In the genomic region with DNA sequence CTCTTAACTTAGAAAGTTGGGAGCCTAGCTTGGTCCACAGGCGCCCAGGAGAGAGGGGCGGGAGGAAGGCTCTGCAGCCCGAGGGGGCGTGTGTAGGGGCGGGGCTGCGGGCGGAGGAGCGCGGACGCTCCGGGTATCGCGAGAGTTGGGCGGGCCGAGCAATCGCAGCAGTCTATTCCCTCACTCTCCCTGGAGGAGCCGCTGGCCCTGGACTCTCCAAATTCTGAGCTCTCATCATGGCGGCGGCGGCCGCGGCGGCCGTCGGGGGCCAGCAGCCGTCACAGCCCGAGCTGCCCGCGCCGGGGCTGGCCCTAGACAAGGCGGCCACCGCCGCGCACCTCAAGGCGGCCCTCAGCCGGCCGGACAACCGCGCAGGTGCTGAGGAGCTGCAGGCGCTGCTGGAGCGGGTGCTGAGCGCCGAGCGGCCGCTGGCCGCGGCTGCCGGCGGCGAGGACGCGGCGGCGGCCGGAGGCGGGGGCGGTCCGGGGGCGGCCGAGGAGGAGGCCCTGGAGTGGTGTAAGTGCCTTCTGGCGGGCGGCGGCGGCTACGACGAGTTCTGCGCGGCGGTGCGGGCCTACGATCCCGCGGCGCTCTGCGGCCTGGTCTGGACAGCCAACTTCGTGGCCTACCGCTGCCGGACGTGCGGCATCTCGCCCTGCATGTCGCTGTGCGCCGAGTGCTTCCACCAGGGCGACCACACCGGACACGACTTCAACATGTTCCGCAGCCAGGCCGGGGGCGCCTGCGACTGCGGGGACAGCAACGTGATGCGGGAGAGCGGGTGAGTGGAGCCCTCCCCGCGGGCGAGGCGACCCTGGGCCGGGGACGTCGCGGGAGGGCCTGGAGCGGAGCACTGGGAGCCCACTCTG, we compare ENCODE assay signal across 8 cellular contexts. TPM values are rescaled to one million over a fixed set of nuclear protein-coding genes. Genes with fewer than 3 reads are reported as not detected.
DNase-seq lines count a peak whose midpoint lies in the region; ATAC-seq and TF ChIP-seq lines count a peak whose summit lies in the region.

A gene with protein sequence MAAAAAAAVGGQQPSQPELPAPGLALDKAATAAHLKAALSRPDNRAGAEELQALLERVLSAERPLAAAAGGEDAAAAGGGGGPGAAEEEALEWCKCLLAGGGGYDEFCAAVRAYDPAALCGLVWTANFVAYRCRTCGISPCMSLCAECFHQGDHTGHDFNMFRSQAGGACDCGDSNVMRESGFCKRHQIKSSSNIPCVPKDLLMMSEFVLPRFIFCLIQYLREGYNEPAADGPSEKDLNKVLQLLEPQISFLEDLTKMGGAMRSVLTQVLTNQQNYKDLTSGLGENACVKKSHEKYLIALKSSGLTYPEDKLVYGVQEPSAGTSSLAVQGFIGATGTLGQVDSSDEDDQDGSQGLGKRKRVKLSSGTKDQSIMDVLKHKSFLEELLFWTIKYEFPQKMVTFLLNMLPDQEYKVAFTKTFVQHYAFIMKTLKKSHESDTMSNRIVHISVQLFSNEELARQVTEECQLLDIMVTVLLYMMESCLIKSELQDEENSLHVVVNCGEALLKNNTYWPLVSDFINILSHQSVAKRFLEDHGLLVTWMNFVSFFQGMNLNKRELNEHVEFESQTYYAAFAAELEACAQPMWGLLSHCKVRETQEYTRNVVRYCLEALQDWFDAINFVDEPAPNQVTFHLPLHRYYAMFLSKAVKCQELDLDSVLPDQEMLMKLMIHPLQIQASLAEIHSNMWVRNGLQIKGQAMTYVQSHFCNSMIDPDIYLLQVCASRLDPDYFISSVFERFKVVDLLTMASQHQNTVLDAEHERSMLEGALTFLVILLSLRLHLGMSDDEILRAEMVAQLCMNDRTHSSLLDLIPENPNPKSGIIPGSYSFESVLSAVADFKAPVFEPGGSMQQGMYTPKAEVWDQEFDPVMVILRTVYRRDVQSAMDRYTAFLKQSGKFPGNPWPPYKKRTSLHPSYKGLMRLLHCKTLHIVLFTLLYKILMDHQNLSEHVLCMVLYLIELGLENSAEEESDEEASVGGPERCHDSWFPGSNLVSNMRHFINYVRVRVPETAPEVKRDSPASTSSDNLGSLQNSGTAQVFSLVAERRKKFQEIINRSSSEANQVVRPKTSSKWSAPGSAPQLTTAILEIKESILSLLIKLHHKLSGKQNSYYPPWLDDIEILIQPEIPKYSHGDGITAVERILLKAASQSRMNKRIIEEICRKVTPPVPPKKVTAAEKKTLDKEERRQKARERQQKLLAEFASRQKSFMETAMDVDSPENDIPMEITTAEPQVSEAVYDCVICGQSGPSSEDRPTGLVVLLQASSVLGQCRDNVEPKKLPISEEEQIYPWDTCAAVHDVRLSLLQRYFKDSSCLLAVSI (N-terminal part only) (plus strand): TSS at position 183 of the 869 bp plus-strand sequence. CDS start 54 bp downstream, at position 237.

- no peaks in the 10 kb centered on the region for H3K27me3 ChIP-seq in BE2C

- no peaks in the 10 kb centered on the region for H3K9me3 Mint-ChIP-seq in activated CD4-positive, alpha-beta T cell treated with anti-CD3 and anti-CD28 coated beads, Interleukin-2, amount 10 ng/mL, durations not matched to agents 7 days and 5 days

- no peaks in the 10 kb centered on the region for H3K9me3 ChIP-seq in BE2C

- H3K36me3 ChIP-seq in BE2C, result no peaks in the 10 kb centered on the region

- H3K4me3 Mint-ChIP-seq in activated CD4-positive, alpha-beta T cell treated with anti-CD3 and anti-CD28 coated beads, Interleukin-2, amount 10 ng/mL, durations not matched to agents 7 days and 5 days, result peak within 1 kb of the TSS; percentile 82

- CTCF ChIA-PET in activated CD4-positive, alpha-beta T cell treated with anti-CD3 and anti-CD28 coated beads, Interleukin-2, amount 10 ng/mL, durations not matched to agents 7 days and 5 days (lab: Charles Lee), result interaction anchor here (0.7 to 1.7 kb wide), 4 partner anchors 11 to 33 kb away, joined by 3 to 5 read pairs (median 4); no protein-coding TSS in a partner anchor

- peak within 1 kb of the TSS; percentile 86 for H3K27ac Mint-ChIP-seq in activated CD4-positive, alpha-beta T cell treated with anti-CD3 and anti-CD28 coated beads, Interleukin-2, amount 10 ng/mL, durations not matched to agents 7 days and 5 days

- ATAC-seq in HG03439 (IDR thresholded peaks at IDR 0.05; ENCODE audit: unreplicated experiment), result peak; percentile 80

- DNase-seq in BE2C (peak; percentile 90), GM19238 (ENCODE audit: insufficient read length, low spot score) (peak; percentile 96), NCI-H526 treated with DMSO at 0.1 percent for 48 hours (lab: John Stamatoyannopoulos, UW) (peak; percentile 87), coronary artery (ENCODE audit: low spot score) (peak; percentile 95), left kidney (ENCODE audit: low read depth, low spot score) (peak; percentile 98)
- DNase-seq in activated CD4-positive, alpha-beta T cell treated with anti-CD3 and anti-CD28 coated beads, Interleukin-2, amount 10 ng/mL, durations not matched to agents 7 days and 5 days, result peak; percentile 90
- peak; percentile 88 for DNase-seq in stimulated activated CD4-positive, alpha-beta T cell treated with anti-CD3 and anti-CD28 coated beads, Interleukin-1b, Interleukin-23, amount 100 ng/mL, for 48 hours

- H3K4me3 ChIP-seq in BE2C (ENCODE audit: low read depth, low read length) (peak within 1 kb of the TSS; percentile 80), coronary artery (peak within 1 kb of the TSS; percentile 87)

- H3K36me3 Mint-ChIP-seq in activated CD4-positive, alpha-beta T cell treated with anti-CD3 and anti-CD28 coated beads, Interleukin-2, amount 10 ng/mL, durations not matched to agents 7 days and 5 days (ENCODE audit: low read depth), result peaks cover 10% of the 10 kb centered on the region

- peaks cover 51% of the 10 kb centered on the region for H3K4me1 Mint-ChIP-seq in activated CD4-positive, alpha-beta T cell treated with anti-CD3 and anti-CD28 coated beads, Interleukin-2, amount 10 ng/mL, durations not matched to agents 7 days and 5 days

- POLR2A ChIA-PET in activated CD4-positive, alpha-beta T cell treated with anti-CD3 and anti-CD28 coated beads, Interleukin-2, amount 10 ng/mL, durations not matched to agents 7 days and 5 days (lab: Charles Lee), result interaction anchor here (1.0 kb wide), 1 partner anchor 29 kb away, joined by 4 read pairs; the partner anchor contains the start of gene SSB

- no peaks in the 10 kb centered on the region for H3K4me1 ChIP-seq in BE2C

- no peak for TF ChIP-seq CTCF in BE2C (IDR thresholded peaks at IDR 0.05; ENCODE audit: low read depth, low read length)
- TF ChIP-seq CTCF in coronary artery (IDR thresholded peaks at IDR 0.05), result no peak

- no peaks in the 10 kb centered on the region for H3K27me3 Mint-ChIP-seq in activated CD4-positive, alpha-beta T cell treated with anti-CD3 and anti-CD28 coated beads, Interleukin-2, amount 10 ng/mL, durations not matched to agents 7 days and 5 days

- peak within 1 kb of the TSS; percentile 86 to 95 for H3K27ac ChIP-seq in coronary artery

RNA-seq across cellular contexts. Expression of the gene that starts here (rescaled TPM):
- 4.4 TPM for polyA plus RNA-seq in BE2C (2012; ENCODE audit: insufficient read depth, insufficient read length, low read depth)
- total RNA-seq in activated CD4-positive, alpha-beta T cell treated with anti-CD3 and anti-CD28 coated beads, Interleukin-2, amount 10 ng/mL, durations not matched to agents 7 days and 5 days, result 10 to 100 TPM; 22.4 to 27.4 TPM

Comparison
In these comparisons a context has a peak if more than half of its experiments do, and no peak if none do; other contexts are left out.
1. Peak in every context shown above with its lines: DNase-seq, ATAC-seq, H3K4me3 ChIP-seq and H3K27ac ChIP-seq.